12 cellular contexts compared by ENCODE assay signal in genomic region chr11:93689166-93689734, GRCh38. TPM values are rescaled to one million over a fixed set of nuclear protein-coding genes. Genes with fewer than 3 reads are reported as not detected.
DNase-seq lines count a peak whose midpoint lies in the region; ATAC-seq and TF ChIP-seq lines count a peak whose summit lies in the region.
"Had no signal": no experiment of that assay in that cellular context is flagged by ENCODE, and none has a peak within 500 bp of the region (broad histone marks: within the 10 kb centered on the region; RNA-seq: fewer than 3 reads in every experiment).

No MANE protein-coding gene starts in this region.

- H3K27me3 ChIP-seq in effector memory CD4-positive, alpha-beta T cell (replicated peaks; ENCODE audit: control insufficient read depth, insufficient read depth, low read length, poor library complexity, severe bottlenecking), result no peaks in the 10 kb centered on the region
- H3K27me3 ChIP-seq in prostate gland (replicated peaks; ENCODE audit: insufficient read depth), result no peaks in the 10 kb centered on the region
- H3K27me3 ChIP-seq: cardiac muscle cell had no signal

- H3K4me3 ChIP-seq in effector memory CD4-positive, alpha-beta T cell (ENCODE audit: insufficient read depth, low read depth, low read length, poor library complexity, severe bottlenecking), result no peak overlapping the region
- no peak overlapping the region for H3K4me3 ChIP-seq in prostate gland
- H3K4me3 ChIP-seq: cardiac muscle cell had no signal

- intact Hi-C loops in prostate gland (cut with DNase I), result no loop called here

- H3K4me1 ChIP-seq in effector memory CD4-positive, alpha-beta T cell (ENCODE audit: control insufficient read depth, insufficient read depth, low read length, poor library complexity, severe bottlenecking), result no peaks in the 10 kb centered on the region
- H3K4me1 ChIP-seq in prostate gland (replicated peaks), result no peaks in the 10 kb centered on the region

- ATAC-seq in GM18517 (IDR thresholded peaks at IDR 0.05; ENCODE audit: unreplicated experiment) (peak; percentile 88), GM21367 (IDR thresholded peaks at IDR 0.05; ENCODE audit: unreplicated experiment) (peak; percentile 84), HG03354 (IDR thresholded peaks at IDR 0.05; ENCODE audit: poor library complexity, severe bottlenecking, unreplicated experiment) (peak; percentile 73)
- no peak for ATAC-seq in central memory CD8-positive, alpha-beta T cell (replicated peaks; ENCODE audit: extremely low read depth, poor library complexity, severe bottlenecking)

- H3K27me3 Mint-ChIP-seq in central memory CD8-positive, alpha-beta T cell, result no peaks in the 10 kb centered on the region

- peaks cover 30% of the 10 kb centered on the region for H3K36me3 Mint-ChIP-seq in central memory CD8-positive, alpha-beta T cell (ENCODE audit: insufficient read depth)

- peaks cover 23% of the 10 kb centered on the region for H3K36me3 ChIP-seq in effector memory CD4-positive, alpha-beta T cell (ENCODE audit: control insufficient read depth, insufficient read depth, low read length)
- H3K36me3 ChIP-seq in prostate gland, result peaks cover 0 to 3% of the 10 kb centered on the region in 2 donors

- WGBS in prostate gland, result 97% methylated on average over 2 of the region's 2 CpGs

- peaks cover 12% of the 10 kb centered on the region for H3K4me1 Mint-ChIP-seq in central memory CD8-positive, alpha-beta T cell

- no peak for TF ChIP-seq POLR2A in prostate gland (IDR thresholded peaks at IDR 0.05)

- no peak for TF ChIP-seq CTCF in prostate gland (IDR thresholded peaks at IDR 0.05)

- H3K9me3 Mint-ChIP-seq in central memory CD8-positive, alpha-beta T cell, result no peaks in the 10 kb centered on the region

- DNase-seq in central memory CD8-positive, alpha-beta T cell (ENCODE audit: low spot score in 2 of 2), result no peak
- no peak for DNase-seq in effector memory CD4-positive, alpha-beta T cell
- DNase-seq in prostate gland (ENCODE audit: low spot score) (no peak), NCI-H226 (no peak), GM03348 (ENCODE audit: low spot score) (no peak)
- DNase-seq: DMS53, NCI-H1417, posterior cingulate gyrus had no signal

- no peak overlapping the region for H3K4me3 Mint-ChIP-seq in central memory CD8-positive, alpha-beta T cell

- peak overlapping the region; percentile 16 for H3K27ac Mint-ChIP-seq in central memory CD8-positive, alpha-beta T cell (ENCODE audit: low read depth)

- no peak overlapping the region for H3K27ac ChIP-seq in effector memory CD4-positive, alpha-beta T cell (ENCODE audit: insufficient read depth, low read length, poor library complexity, severe bottlenecking)
- no peak overlapping the region for H3K27ac ChIP-seq in prostate gland
- H3K27ac ChIP-seq: cardiac muscle cell had no signal

- no peaks in the 10 kb centered on the region for H3K9me3 ChIP-seq in effector memory CD4-positive, alpha-beta T cell (ENCODE audit: control insufficient read depth, low read length)
- H3K9me3 ChIP-seq in prostate gland, result no peaks in the 10 kb centered on the region

RNA-seq across cellular contexts. Expression of gene CEP295, which starts 27.8 kb away (rescaled TPM):
- 10 to 100 TPM; 13.6 to 21.9 TPM for total RNA-seq in prostate gland

RNA-seq across cellular contexts. Expression of gene TAF1D, which starts 52.0 kb away (rescaled TPM):
- total RNA-seq in prostate gland, result 10 to 100 TPM; 39.3 to 53.0 TPM

RNA-seq across cellular contexts. Expression of gene C11orf54, which starts 52.2 kb away (rescaled TPM):
- 10 to 100 TPM; 43.8 to 72.8 TPM for total RNA-seq in prostate gland
